ENCODE assay signal across 8 cellular contexts in the genomic region with DNA sequence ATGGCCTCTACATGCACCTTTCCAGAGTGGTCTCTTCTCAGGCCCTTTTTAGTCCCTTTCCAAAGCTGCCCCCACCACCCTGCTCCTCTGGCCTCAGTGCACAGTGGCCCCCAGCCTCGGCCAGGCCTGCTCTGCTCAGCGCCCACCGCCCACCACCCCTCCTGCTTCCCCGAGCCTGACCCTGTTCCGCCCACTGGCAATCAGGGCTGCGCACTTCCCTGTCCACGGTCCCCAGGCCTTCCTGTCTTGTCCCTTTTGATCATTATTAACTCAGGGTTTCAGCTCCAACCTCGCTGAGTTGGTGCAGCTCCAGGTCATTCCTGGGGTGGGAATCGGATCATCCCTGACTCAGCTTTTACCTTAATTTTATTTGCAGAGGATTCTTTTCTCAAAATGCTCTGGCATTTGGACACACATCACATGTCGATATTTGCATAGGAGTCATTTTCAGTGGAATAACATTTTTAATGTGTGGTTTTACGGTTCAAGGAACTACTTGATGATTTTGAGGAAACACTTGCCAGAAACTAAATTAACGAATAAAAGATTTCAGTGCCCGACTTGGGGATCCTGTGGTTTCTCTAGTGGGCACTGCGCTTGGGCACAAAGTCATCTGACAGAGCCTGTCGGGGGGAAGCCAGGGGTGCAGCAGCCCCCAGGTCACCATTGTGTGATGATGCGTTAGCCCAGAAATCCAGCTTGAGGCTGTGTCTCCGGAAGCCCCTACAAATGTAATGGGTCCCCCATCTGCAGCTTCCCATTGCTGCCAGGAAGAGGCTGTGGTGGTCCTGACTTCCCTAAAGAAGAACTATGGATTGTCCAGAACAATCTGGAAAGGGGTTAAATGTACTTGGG. TPM values are rescaled to one million over a fixed set of nuclear protein-coding genes. Genes with fewer than 3 reads are reported as not detected.
DNase-seq lines count a peak whose midpoint lies in the region; ATAC-seq, FAIRE-seq and TF ChIP-seq lines count a peak whose summit lies in the region.
"Had no signal": no experiment of that assay in that cellular context is flagged by ENCODE, and none has a peak within 500 bp of the region (broad histone marks: within the 10 kb centered on the region; RNA-seq: fewer than 3 reads in every experiment).

No MANE protein-coding gene starts in this region.

- no peak overlapping the region for H3K23ac ChIP-seq in H1 (ENCODE audit: insufficient read length)
- no peak overlapping the region for H3K23ac ChIP-seq in trophoblast cell (ENCODE audit: low read length)

- H2AK5ac ChIP-seq in H1 (ENCODE audit: low read depth, low read length), result no peak overlapping the region
- no peak overlapping the region for H2AK5ac ChIP-seq in trophoblast cell (ENCODE audit: low read length)

- H3K4ac ChIP-seq in H1 (replicated peaks; ENCODE audit: insufficient read length, low read depth, low read length) (no peak overlapping the region), trophoblast cell (ENCODE audit: low read depth, low read length) (no peak overlapping the region)

- H2BK12ac ChIP-seq in H1 (ENCODE audit: low read depth, low read length) (no peak overlapping the region), trophoblast cell (ENCODE audit: low read length) (no peak overlapping the region)

- POLR2A ChIA-PET in H1 (lab: Charles Lee; ENCODE audit: partially characterized antibody), result interaction anchor here (0.7 to 3.0 kb wide), 15 partner anchors 8 to 144 kb away, joined by 3 to 23 read pairs (median 3); a partner anchor contains a TSS

- no peak for TF ChIP-seq EP300 in H1 (IDR thresholded peaks at IDR 0.05; ENCODE audit: borderline replicate concordance in 1 of 2, low read depth in 2 of 2, low read length in 2 of 2)

- H3K9ac ChIP-seq in H1 (replicated peaks in 1 of 4; ENCODE audit: extremely low read depth in 1 of 4, low read depth in 3 of 4, low read length in 3 of 4) (no peak overlapping the region), trophoblast cell (ENCODE audit: low read length) (no peak overlapping the region)

- no peaks in the 10 kb centered on the region for H3K79me1 ChIP-seq in H1 (ENCODE audit: low read depth, low read length)
- H3K79me1 ChIP-seq in trophoblast cell (ENCODE audit: low read length), result no peaks in the 10 kb centered on the region

- H3K4me2 ChIP-seq in H1 (ENCODE audit: insufficient read depth in 1 of 2, low read depth in 2 of 2, low read length in 2 of 2) (no peak overlapping the region), trophoblast cell (ENCODE audit: low read length) (no peak overlapping the region)

- H3K14ac ChIP-seq in H1 (ENCODE audit: insufficient read length) (no peak overlapping the region), trophoblast cell (ENCODE audit: low read length) (no peak overlapping the region)

- H2BK15ac ChIP-seq in H1 (ENCODE audit: low read length), result no peak overlapping the region

- TF ChIP-seq RAD21 in H1 (IDR thresholded peaks at IDR 0.05 in 1 of 2, conservative IDR thresholded peaks at IDR 0.05 in 1 of 2; ENCODE audit: low read depth in 2 of 2, low read length in 2 of 2), result no peak

- 86% methylated on average over 17 of the region's 17 CpGs; no CpG with 5 or more reads in 1 of the 2 experiments for WGBS in H1 (ENCODE audit: extremely low coverage in 1 of 2, insufficient coverage in 1 of 2, insufficient read length in 1 of 2, insufficient replicate concordance in 2 of 2, low coverage in 1 of 2, low lambda C conversion rate in 2 of 2, missing lambda C conversion rate in 1 of 2), 2 experiments
- whole genome bisulfite sequencing in small intestine, 3 donors, result 45 to 60% (median 55%) methylated on average over 17 of the region's 17 CpGs
- no CpG with 5 or more reads among the region's 17 CpGs for WGBS in trophoblast cell (ENCODE audit: extremely low coverage, insufficient coverage, insufficient read length)

- H2AFZ ChIP-seq in H1 (ENCODE audit: low read length), result no peak overlapping the region
- no peak overlapping the region for H2AFZ ChIP-seq in trophoblast cell (ENCODE audit: insufficient read depth, low read length, poor library complexity)

- H3K36me3 ChIP-seq in H1 (ENCODE audit: control insufficient read depth in 2 of 4, insufficient read depth in 4 of 4, low read length in 3 of 4) (peaks cover 0 to 11% (median 3%) of the 10 kb centered on the region in 4 experiments; a peak in 3 of 8 replicates), small intestine (ENCODE audit: control insufficient read depth in 2 of 2, insufficient read depth in 2 of 2, low read length in 2 of 2) (no peaks in the 10 kb centered on the region), trophoblast cell (ENCODE audit: control insufficient read depth in 1 of 2, insufficient read depth in 2 of 2, low read length in 2 of 2) (no peaks in the 10 kb centered on the region)

- ATAC-seq in GM19351 (IDR thresholded peaks at IDR 0.05; ENCODE audit: unreplicated experiment) (peak; percentile 32), HG03571 (IDR thresholded peaks at IDR 0.05; ENCODE audit: unreplicated experiment) (peak; percentile 14), HG03442 (IDR thresholded peaks at IDR 0.05; ENCODE audit: unreplicated experiment) (no peak)

- DNase-seq in H1 (ENCODE audit: low read depth in 1 of 2, low spot score in 2 of 2) (peak in 1 of 2 experiments; percentile 38), small intestine (peak; percentile 8), 8988T (no peak), trophoblast cell (no peak)
- DNase-seq: NCI-H1694 had no signal

- TF ChIP-seq POLR2A in H1 (IDR thresholded peaks at IDR 0.05; ENCODE audit: control extremely low read depth in 1 of 2, low read depth in 2 of 2, low read length in 2 of 2), result no peak

- H3K27ac ChIP-seq in H1 (ENCODE audit: low read depth, low read length) (no peak overlapping the region), small intestine (ENCODE audit: low read depth in 1 of 2, low read length in 1 of 2) (peak overlapping the region; percentile 49 to 56), trophoblast cell (ENCODE audit: low read depth, low read length) (no peak overlapping the region)

- no peak for TF ChIP-seq CTCF in H1 (IDR thresholded peaks at IDR 0.05; ENCODE audit: control extremely low read depth in 1 of 3, insufficient read depth in 1 of 3, low read depth in 1 of 3, low read length in 3 of 3)

- H2BK5ac ChIP-seq in H1 (ENCODE audit: low read depth, low read length), result no peak overlapping the region
- H2BK5ac ChIP-seq in trophoblast cell (ENCODE audit: low read depth, low read length, poor library complexity), result no peak overlapping the region

- H3K4me3 ChIP-seq in H1 (ENCODE audit: extremely low read depth in 1 of 4, insufficient read depth in 2 of 4, low read depth in 3 of 4, low read length in 4 of 4) (no peak overlapping the region), small intestine (ENCODE audit: low read depth in 1 of 2, low read length in 2 of 2) (no peak overlapping the region), trophoblast cell (ENCODE audit: low read depth, low read length) (no peak overlapping the region)

- CTCF ChIA-PET in H1 (lab: Charles Lee; ENCODE audit: partially characterized antibody), result interaction anchor here (0.6 to 3.0 kb wide), 14 partner anchors 9 to 164 kb away, joined by 3 to 21 read pairs (median 3); no protein-coding TSS in a partner anchor

- H3K56ac ChIP-seq in H1 (replicated peaks; ENCODE audit: insufficient read length, low read depth, low read length), result no peak overlapping the region

- H4K8ac ChIP-seq in H1 (ENCODE audit: extremely low read depth, insufficient read depth, low read length) (peak overlapping the region; percentile 31; the same call in 1 of the 2 replicates), trophoblast cell (ENCODE audit: low read depth, low read length) (no peak overlapping the region)

- H3K18ac ChIP-seq in H1 (ENCODE audit: extremely low read depth, low read length), result no peak overlapping the region; the same call in 1 of the 2 replicates
- no peak overlapping the region for H3K18ac ChIP-seq in trophoblast cell (ENCODE audit: low read length)

- no peak for FAIRE-seq in H1 (lab: Jason Lieb, UNC)
- FAIRE-seq in small intestine (lab: Jason Lieb, UNC), result no peak

- H4K91ac ChIP-seq in H1 (replicated peaks; ENCODE audit: insufficient read length, low read length) (peak overlapping the region; percentile 42), trophoblast cell (ENCODE audit: low read depth, low read length) (no peak overlapping the region)

- H3K27me3 ChIP-seq in H1 (replicated peaks in 1 of 4; ENCODE audit: control insufficient read depth in 3 of 4, extremely low read depth in 1 of 4, insufficient read depth in 3 of 4, low read length in 3 of 4), result no peaks in the 10 kb centered on the region
- H3K27me3 ChIP-seq in small intestine (ENCODE audit: control insufficient read depth in 2 of 2, insufficient read depth in 2 of 2, low read length in 2 of 2), result no peaks in the 10 kb centered on the region
- H3K27me3 ChIP-seq in trophoblast cell (ENCODE audit: insufficient read depth, low read length), result no peaks in the 10 kb centered on the region

- no peaks in the 10 kb centered on the region for H4K20me1 ChIP-seq in H1 (replicated peaks in 1 of 2; ENCODE audit: control insufficient read depth in 1 of 2, insufficient read depth in 2 of 2, low read length in 2 of 2)

- H3K23me2 ChIP-seq in H1 (ENCODE audit: low read depth, low read length), result no peaks in the 10 kb centered on the region

- H3K9me3 ChIP-seq in H1 (ENCODE audit: insufficient read depth in 2 of 2, low read depth in 1 of 2, low read length in 1 of 2) (no peaks in the 10 kb centered on the region), small intestine (ENCODE audit: control insufficient read depth, low read depth) (no peaks in the 10 kb centered on the region), trophoblast cell (ENCODE audit: insufficient read depth, low read depth, low read length) (peaks cover 3% of the 10 kb centered on the region)

- no peak overlapping the region for H4K5ac ChIP-seq in H1 (ENCODE audit: insufficient read length, low read depth, low read length)

- no peak overlapping the region for H4K12ac ChIP-seq in trophoblast cell (ENCODE audit: low read depth, low read length)

- H3K79me2 ChIP-seq in H1 (ENCODE audit: control insufficient read depth in 1 of 2, insufficient read depth in 2 of 2, low read length in 2 of 2) (no peaks in the 10 kb centered on the region), trophoblast cell (ENCODE audit: control insufficient read depth, insufficient read depth, low read length, poor library complexity) (no peaks in the 10 kb centered on the region)

- H2BK120ac ChIP-seq in H1 (replicated peaks; ENCODE audit: low read depth, low read length) (no peak overlapping the region), trophoblast cell (ENCODE audit: insufficient read depth, low read length, poor library complexity) (no peak overlapping the region)

- peaks cover 0 to 21% (median 13%) of the 10 kb centered on the region in 4 experiments; a peak in 6 of 7 replicates for H3K4me1 ChIP-seq in H1 (replicated peaks in 1 of 4; ENCODE audit: control insufficient read depth in 3 of 4, insufficient read depth in 4 of 4, low read length in 3 of 4)
- H3K4me1 ChIP-seq in small intestine (ENCODE audit: control insufficient read depth in 2 of 2, insufficient read depth in 1 of 2, low read depth in 1 of 2, low read length in 1 of 2), result no peaks in the 10 kb centered on the region
- no peaks in the 10 kb centered on the region for H3K4me1 ChIP-seq in trophoblast cell (ENCODE audit: control insufficient read depth in 1 of 2, insufficient read depth in 2 of 2, low read length in 2 of 2)

- no peak overlapping the region for H2BK20ac ChIP-seq in H1 (ENCODE audit: low read length)

RNA-seq across cellular contexts. Expression of a gene that starts 1.1 kb away (rescaled TPM):
- 1.3 and 1.8 TPM in 2 replicates for total RNA-seq in H1 (2021; fragmentation: NEBNext Ultra II Directional; extraction: Animal tissue kit (Norgen Biotek cat#: 25700))
- polyA plus RNA-seq in H1 (2011; rRNA removed) (0.68 and 1.6 TPM in 2 replicates), small intestine (under 1 TPM in 2 of 3 donors, not detected in 1; 0.54 to 0.64 TPM)
- polyA plus RNA-seq in H1 (2011; cell fraction: cytosol; rRNA removed), result 1.3 TPM
- polyA plus RNA-seq in H1 (2011; cell fraction: nucleus; rRNA removed), result 2.8 TPM
- 0.54 to 1.2 TPM (median 0.82 TPM) in 4 replicates for polyA plus RNA-seq in H1 (2012, experiment 1 of 2)
- polyA plus RNA-seq in H1 (2012, experiment 2 of 2), result 0.66 TPM
- polyA plus RNA-seq in H1 (2013, experiment 1 of 2), result 0.75 TPM
- polyA plus RNA-seq in H1 (2013, experiment 2 of 2), result 0.64 TPM
- 0.15 and 0.60 TPM in 2 replicates for polyA minus RNA-seq in H1 (2011; rRNA and poly(A)+ RNA removed)
- polyA minus RNA-seq in H1 (2011; cell fraction: cytosol; rRNA and poly(A)+ RNA removed), result 0.73 TPM
- 1.2 TPM for polyA minus RNA-seq in H1 (2011; cell fraction: nucleus; rRNA and poly(A)+ RNA removed)
- 0.11 TPM in 2 replicates for polyA plus RNA-seq in trophoblast cell (2013)

RNA-seq across cellular contexts. Expression of a gene that starts 38.3 kb away (rescaled TPM):
- total RNA-seq in H1 (2021; fragmentation: NEBNext Ultra II Directional; extraction: Animal tissue kit (Norgen Biotek cat#: 25700)), result 79.0 and 83.7 TPM in 2 replicates
- polyA plus RNA-seq in H1 (2011; rRNA removed), result 79.5 and 111 TPM in 2 replicates
- polyA plus RNA-seq in H1 (2011; cell fraction: cytosol; rRNA removed), result 68.5 TPM
- 100.0 TPM for polyA plus RNA-seq in H1 (2011; cell fraction: nucleus; rRNA removed)
- 65.1 to 71.0 TPM (median 67.4 TPM) in 4 replicates for polyA plus RNA-seq in H1 (2012, experiment 1 of 2)
- polyA plus RNA-seq in H1 (2012, experiment 2 of 2), result 70.8 TPM
- 43.4 TPM for polyA plus RNA-seq in H1 (2013, experiment 1 of 2)
- 44.4 TPM for polyA plus RNA-seq in H1 (2013, experiment 2 of 2)
- 63.7 and 76.3 TPM in 2 replicates for polyA minus RNA-seq in H1 (2011; rRNA and poly(A)+ RNA removed)
- 40.9 TPM for polyA minus RNA-seq in H1 (2011; cell fraction: cytosol; rRNA and poly(A)+ RNA removed)
- 77.6 TPM for polyA minus RNA-seq in H1 (2011; cell fraction: nucleus; rRNA and poly(A)+ RNA removed)
- 10 to 100 TPM; 12.7 to 28.8 (median 23.9) TPM for polyA plus RNA-seq in small intestine
- 7.4 and 7.7 TPM in 2 replicates for polyA plus RNA-seq in trophoblast cell (2013)

RNA-seq across cellular contexts. Expression of a gene that starts 39.4 kb away (rescaled TPM):
- 0.08 TPM in 1 of 2 replicates, not detected in the other for total RNA-seq in H1 (2021; fragmentation: NEBNext Ultra II Directional; extraction: Animal tissue kit (Norgen Biotek cat#: 25700))
- 0.03 TPM in 1 of 2 replicates, not detected in the other for polyA plus RNA-seq in H1 (2011; rRNA removed)
- polyA plus RNA-seq in H1 (2011; cell fraction: cytosol; rRNA removed), result 0.01 TPM
- 0.07 TPM for polyA plus RNA-seq in H1 (2011; cell fraction: nucleus; rRNA removed)
- not detected in 4 replicates for polyA plus RNA-seq in H1 (2012, experiment 1 of 2)
- polyA plus RNA-seq in H1 (2012, experiment 2 of 2), result not detected
- not detected for polyA plus RNA-seq in H1 (2013, experiment 1 of 2)
- polyA plus RNA-seq in H1 (2013, experiment 2 of 2), result not detected
- polyA minus RNA-seq in H1 (2011; rRNA and poly(A)+ RNA removed), result not detected in 2 replicates
- polyA minus RNA-seq in H1 (2011; cell fraction: cytosol; rRNA and poly(A)+ RNA removed), result not detected
- polyA minus RNA-seq in H1 (2011; cell fraction: nucleus; rRNA and poly(A)+ RNA removed), result not detected
- under 1 TPM in 1 of 3 donors, not detected in 2; 0.39 TPM for polyA plus RNA-seq in small intestine
- polyA plus RNA-seq in trophoblast cell (2013), result 0.11 TPM in 2 replicates

RNA-seq across cellular contexts. Expression of a gene that starts 59.7 kb away (rescaled TPM):
- total RNA-seq in H1 (2021; fragmentation: NEBNext Ultra II Directional; extraction: Animal tissue kit (Norgen Biotek cat#: 25700)), result 1.8 and 2.5 TPM in 2 replicates
- polyA plus RNA-seq in H1 (2011; rRNA removed), result 3.6 and 5.1 TPM in 2 replicates
- 4.8 TPM for polyA plus RNA-seq in H1 (2011; cell fraction: cytosol; rRNA removed)
- 10.3 TPM for polyA plus RNA-seq in H1 (2011; cell fraction: nucleus; rRNA removed)
- polyA plus RNA-seq in H1 (2012, experiment 1 of 2), result 2.8 to 3.5 TPM (median 2.8 TPM) in 4 replicates
- polyA plus RNA-seq in H1 (2012, experiment 2 of 2), result 3.2 TPM
- 3.1 TPM for polyA plus RNA-seq in H1 (2013, experiment 1 of 2)
- polyA plus RNA-seq in H1 (2013, experiment 2 of 2), result 2.8 TPM
- polyA minus RNA-seq in H1 (2011; rRNA and poly(A)+ RNA removed), result 1.1 and 1.3 TPM in 2 replicates
- 2.8 TPM for polyA minus RNA-seq in H1 (2011; cell fraction: cytosol; rRNA and poly(A)+ RNA removed)
- polyA minus RNA-seq in H1 (2011; cell fraction: nucleus; rRNA and poly(A)+ RNA removed), result 1.4 TPM
- under 1 TPM in 1 of 3 donors, not detected in 2; 0.92 TPM for polyA plus RNA-seq in small intestine
- 0.25 and 0.56 TPM in 2 replicates for polyA plus RNA-seq in trophoblast cell (2013)

Comparison
In these comparisons a context has a peak if more than half of its experiments do, and no peak if none do; other contexts are left out.
1. H3K27ac ChIP-seq: peak in small intestine (2 of 2); none in H1 (single experiment) and trophoblast cell (single experiment).